ENCODE assay signal across 1 cellular context in the genomic region with DNA sequence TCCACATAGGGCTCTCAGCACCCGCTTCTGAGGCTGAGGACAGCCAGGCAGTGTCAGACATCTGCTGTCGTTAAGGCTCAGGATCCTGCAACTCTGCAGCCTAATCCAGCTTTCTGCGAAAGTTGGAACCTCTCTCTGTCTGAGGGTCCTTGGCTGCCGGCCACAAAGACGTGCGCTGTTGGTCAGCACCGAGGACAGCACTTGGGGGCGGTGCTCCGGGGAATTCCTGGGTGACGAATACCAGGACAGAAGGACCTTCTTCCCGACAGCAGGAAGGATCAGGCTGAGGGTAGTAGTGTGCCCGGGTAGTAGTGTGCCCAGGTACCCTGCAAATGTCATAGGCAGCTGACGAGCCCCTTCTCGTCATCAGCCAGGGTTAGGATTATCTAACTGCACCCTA.
TF ChIP-seq lines count a peak whose summit lies in the region.

No MANE protein-coding gene starts in this region.

TF ChIP-seq in K562, 482 proteins besides CTCF, POLR2A, EP300 and RAD21 (continued from another document):
- TF ChIP-seq, protein P1, sequence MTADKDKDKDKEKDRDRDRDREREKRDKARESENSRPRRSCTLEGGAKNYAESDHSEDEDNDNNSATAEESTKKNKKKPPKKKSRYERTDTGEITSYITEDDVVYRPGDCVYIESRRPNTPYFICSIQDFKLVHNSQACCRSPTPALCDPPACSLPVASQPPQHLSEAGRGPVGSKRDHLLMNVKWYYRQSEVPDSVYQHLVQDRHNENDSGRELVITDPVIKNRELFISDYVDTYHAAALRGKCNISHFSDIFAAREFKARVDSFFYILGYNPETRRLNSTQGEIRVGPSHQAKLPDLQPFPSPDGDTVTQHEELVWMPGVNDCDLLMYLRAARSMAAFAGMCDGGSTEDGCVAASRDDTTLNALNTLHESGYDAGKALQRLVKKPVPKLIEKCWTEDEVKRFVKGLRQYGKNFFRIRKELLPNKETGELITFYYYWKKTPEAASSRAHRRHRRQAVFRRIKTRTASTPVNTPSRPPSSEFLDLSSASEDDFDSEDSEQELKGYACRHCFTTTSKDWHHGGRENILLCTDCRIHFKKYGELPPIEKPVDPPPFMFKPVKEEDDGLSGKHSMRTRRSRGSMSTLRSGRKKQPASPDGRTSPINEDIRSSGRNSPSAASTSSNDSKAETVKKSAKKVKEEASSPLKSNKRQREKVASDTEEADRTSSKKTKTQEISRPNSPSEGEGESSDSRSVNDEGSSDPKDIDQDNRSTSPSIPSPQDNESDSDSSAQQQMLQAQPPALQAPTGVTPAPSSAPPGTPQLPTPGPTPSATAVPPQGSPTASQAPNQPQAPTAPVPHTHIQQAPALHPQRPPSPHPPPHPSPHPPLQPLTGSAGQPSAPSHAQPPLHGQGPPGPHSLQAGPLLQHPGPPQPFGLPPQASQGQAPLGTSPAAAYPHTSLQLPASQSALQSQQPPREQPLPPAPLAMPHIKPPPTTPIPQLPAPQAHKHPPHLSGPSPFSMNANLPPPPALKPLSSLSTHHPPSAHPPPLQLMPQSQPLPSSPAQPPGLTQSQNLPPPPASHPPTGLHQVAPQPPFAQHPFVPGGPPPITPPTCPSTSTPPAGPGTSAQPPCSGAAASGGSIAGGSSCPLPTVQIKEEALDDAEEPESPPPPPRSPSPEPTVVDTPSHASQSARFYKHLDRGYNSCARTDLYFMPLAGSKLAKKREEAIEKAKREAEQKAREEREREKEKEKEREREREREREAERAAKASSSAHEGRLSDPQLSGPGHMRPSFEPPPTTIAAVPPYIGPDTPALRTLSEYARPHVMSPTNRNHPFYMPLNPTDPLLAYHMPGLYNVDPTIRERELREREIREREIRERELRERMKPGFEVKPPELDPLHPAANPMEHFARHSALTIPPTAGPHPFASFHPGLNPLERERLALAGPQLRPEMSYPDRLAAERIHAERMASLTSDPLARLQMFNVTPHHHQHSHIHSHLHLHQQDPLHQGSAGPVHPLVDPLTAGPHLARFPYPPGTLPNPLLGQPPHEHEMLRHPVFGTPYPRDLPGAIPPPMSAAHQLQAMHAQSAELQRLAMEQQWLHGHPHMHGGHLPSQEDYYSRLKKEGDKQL (CRISPR knock-in tag; IDR thresholded peaks at IDR 0.05; ENCODE audit: borderline replicate concordance), result no peak
- TF ChIP-seq TEAD2 (tag; IDR thresholded peaks at IDR 0.05) (peak; percentile 75), MIER1 (IDR thresholded peaks at IDR 0.05; ENCODE audit: low read depth) (peak; percentile 95), ZNF583 (CRISPR knock-in tag; IDR thresholded peaks at IDR 0.05) (0 out of 2 replicates have a peak, but pooled peaks have one; percentile 15), TEAD4 (IDR thresholded peaks at IDR 0.05; ENCODE audit: low read length) (peak; percentile 64; the same call in 1 of the 2 replicates), TEAD4 (CRISPR knock-in tag; IDR thresholded peaks at IDR 0.05; ENCODE audit: borderline replicate concordance) (no peak), NFIC (IDR thresholded peaks at IDR 0.05) (peak; percentile 59), NR4A1 (CRISPR knock-in tag; IDR thresholded peaks at IDR 0.05) (no peak), NR4A1 (tag; IDR thresholded peaks at IDR 0.05) (no peak), HDAC2 (IDR thresholded peaks at IDR 0.05) (0 out of 2 replicates have a peak, but pooled peaks have one; percentile 34), BDP1 (IDR thresholded peaks at IDR 0.05; ENCODE audit: insufficient read depth, insufficient read length) (no peak), ZNF239 (CRISPR knock-in tag; IDR thresholded peaks at IDR 0.05) (no peak), TAF9B (IDR thresholded peaks at IDR 0.05; ENCODE audit: partially characterized antibody) (no peak), ZNF507 (tag; conservative IDR thresholded peaks at IDR 0.05) (no peak), NR2C2 (CRISPR knock-in tag; IDR thresholded peaks at IDR 0.05) (0 out of 2 replicates have a peak, but pooled peaks have one; percentile 35), NR2C2 (tag; IDR thresholded peaks at IDR 0.05) (no peak), POU5F1 (IDR thresholded peaks at IDR 0.05; ENCODE audit: borderline replicate concordance, low read depth, low read length, partially characterized antibody) (no peak), ELF2 (CRISPR knock-in tag; IDR thresholded peaks at IDR 0.05) (no peak), PRMT5 (CRISPR knock-in tag; IDR thresholded peaks at IDR 0.05) (0 out of 2 replicates have a peak, but pooled peaks have one; percentile 36), XRCC4 (IDR thresholded peaks at IDR 0.05; ENCODE audit: extremely low read depth, insufficient read depth, insufficient read length) (no peak), ZNF316 (IDR thresholded peaks at IDR 0.05) (no peak), ZNF12 (CRISPR knock-in tag; IDR thresholded peaks at IDR 0.05) (no peak), XRCC3 (IDR thresholded peaks at IDR 0.05) (no peak), ATF1 (CRISPR knock-in tag; IDR thresholded peaks at IDR 0.05) (no peak), ATF1 (tag; IDR thresholded peaks at IDR 0.05) (peak; percentile 23; the same call in 1 of the 2 replicates), EHMT2 (IDR thresholded peaks at IDR 0.05) (peak; percentile 97), MCM2 (IDR thresholded peaks at IDR 0.05; ENCODE audit: low read depth) (no peak)
- TF ChIP-seq, protein P2, sequence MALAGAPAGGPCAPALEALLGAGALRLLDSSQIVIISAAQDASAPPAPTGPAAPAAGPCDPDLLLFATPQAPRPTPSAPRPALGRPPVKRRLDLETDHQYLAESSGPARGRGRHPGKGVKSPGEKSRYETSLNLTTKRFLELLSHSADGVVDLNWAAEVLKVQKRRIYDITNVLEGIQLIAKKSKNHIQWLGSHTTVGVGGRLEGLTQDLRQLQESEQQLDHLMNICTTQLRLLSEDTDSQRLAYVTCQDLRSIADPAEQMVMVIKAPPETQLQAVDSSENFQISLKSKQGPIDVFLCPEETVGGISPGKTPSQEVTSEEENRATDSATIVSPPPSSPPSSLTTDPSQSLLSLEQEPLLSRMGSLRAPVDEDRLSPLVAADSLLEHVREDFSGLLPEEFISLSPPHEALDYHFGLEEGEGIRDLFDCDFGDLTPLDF (CRISPR knock-in tag; IDR thresholded peaks at IDR 0.05), result no peak
- TF ChIP-seq, protein P3, sequence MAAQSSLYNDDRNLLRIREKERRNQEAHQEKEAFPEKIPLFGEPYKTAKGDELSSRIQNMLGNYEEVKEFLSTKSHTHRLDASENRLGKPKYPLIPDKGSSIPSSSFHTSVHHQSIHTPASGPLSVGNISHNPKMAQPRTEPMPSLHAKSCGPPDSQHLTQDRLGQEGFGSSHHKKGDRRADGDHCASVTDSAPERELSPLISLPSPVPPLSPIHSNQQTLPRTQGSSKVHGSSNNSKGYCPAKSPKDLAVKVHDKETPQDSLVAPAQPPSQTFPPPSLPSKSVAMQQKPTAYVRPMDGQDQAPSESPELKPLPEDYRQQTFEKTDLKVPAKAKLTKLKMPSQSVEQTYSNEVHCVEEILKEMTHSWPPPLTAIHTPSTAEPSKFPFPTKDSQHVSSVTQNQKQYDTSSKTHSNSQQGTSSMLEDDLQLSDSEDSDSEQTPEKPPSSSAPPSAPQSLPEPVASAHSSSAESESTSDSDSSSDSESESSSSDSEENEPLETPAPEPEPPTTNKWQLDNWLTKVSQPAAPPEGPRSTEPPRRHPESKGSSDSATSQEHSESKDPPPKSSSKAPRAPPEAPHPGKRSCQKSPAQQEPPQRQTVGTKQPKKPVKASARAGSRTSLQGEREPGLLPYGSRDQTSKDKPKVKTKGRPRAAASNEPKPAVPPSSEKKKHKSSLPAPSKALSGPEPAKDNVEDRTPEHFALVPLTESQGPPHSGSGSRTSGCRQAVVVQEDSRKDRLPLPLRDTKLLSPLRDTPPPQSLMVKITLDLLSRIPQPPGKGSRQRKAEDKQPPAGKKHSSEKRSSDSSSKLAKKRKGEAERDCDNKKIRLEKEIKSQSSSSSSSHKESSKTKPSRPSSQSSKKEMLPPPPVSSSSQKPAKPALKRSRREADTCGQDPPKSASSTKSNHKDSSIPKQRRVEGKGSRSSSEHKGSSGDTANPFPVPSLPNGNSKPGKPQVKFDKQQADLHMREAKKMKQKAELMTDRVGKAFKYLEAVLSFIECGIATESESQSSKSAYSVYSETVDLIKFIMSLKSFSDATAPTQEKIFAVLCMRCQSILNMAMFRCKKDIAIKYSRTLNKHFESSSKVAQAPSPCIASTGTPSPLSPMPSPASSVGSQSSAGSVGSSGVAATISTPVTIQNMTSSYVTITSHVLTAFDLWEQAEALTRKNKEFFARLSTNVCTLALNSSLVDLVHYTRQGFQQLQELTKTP (IDR thresholded peaks at IDR 0.05; ENCODE audit: low read depth in 1 of 2, partially characterized antibody in 2 of 2), result peak in 1 of 2 experiments; percentile 78
- TF ChIP-seq, protein P4, sequence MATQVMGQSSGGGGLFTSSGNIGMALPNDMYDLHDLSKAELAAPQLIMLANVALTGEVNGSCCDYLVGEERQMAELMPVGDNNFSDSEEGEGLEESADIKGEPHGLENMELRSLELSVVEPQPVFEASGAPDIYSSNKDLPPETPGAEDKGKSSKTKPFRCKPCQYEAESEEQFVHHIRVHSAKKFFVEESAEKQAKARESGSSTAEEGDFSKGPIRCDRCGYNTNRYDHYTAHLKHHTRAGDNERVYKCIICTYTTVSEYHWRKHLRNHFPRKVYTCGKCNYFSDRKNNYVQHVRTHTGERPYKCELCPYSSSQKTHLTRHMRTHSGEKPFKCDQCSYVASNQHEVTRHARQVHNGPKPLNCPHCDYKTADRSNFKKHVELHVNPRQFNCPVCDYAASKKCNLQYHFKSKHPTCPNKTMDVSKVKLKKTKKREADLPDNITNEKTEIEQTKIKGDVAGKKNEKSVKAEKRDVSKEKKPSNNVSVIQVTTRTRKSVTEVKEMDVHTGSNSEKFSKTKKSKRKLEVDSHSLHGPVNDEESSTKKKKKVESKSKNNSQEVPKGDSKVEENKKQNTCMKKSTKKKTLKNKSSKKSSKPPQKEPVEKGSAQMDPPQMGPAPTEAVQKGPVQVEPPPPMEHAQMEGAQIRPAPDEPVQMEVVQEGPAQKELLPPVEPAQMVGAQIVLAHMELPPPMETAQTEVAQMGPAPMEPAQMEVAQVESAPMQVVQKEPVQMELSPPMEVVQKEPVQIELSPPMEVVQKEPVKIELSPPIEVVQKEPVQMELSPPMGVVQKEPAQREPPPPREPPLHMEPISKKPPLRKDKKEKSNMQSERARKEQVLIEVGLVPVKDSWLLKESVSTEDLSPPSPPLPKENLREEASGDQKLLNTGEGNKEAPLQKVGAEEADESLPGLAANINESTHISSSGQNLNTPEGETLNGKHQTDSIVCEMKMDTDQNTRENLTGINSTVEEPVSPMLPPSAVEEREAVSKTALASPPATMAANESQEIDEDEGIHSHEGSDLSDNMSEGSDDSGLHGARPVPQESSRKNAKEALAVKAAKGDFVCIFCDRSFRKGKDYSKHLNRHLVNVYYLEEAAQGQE (CRISPR knock-in tag; IDR thresholded peaks at IDR 0.05; ENCODE audit: low read depth), result peak; percentile 96
